In the genomic region with DNA sequence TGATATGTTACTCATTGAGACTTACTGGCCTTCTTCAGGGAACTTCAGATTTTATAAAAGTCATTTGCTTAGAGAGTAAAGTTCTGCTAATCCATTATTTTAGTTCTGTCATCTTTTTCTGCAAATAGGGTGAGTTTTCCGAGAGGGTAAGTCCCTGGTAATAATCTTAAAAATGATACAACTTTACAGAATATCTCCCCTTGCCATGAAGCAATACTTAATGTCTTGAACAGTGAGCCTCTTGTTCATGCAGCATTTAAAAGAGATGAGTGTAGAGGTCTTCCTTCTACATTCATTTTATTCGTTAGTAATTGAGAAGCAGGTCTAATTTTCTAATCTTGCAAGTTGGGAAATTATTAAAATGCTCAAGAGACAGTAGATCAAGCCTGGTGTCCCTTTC, we compare ENCODE assay signal across 13 cellular contexts. TPM values are rescaled to one million over a fixed set of nuclear protein-coding genes. Genes with fewer than 3 reads are reported as not detected.
DNase-seq lines count a peak whose midpoint lies in the region; ATAC-seq, FAIRE-seq and TF ChIP-seq lines count a peak whose summit lies in the region.
"Had no signal": no experiment of that assay in that cellular context is flagged by ENCODE, and none has a peak within 500 bp of the region (broad histone marks: within the 10 kb centered on the region; RNA-seq: fewer than 3 reads in every experiment).

No MANE protein-coding gene starts in this region.

- no peak overlapping the region for H2AFZ ChIP-seq in K562 (ENCODE audit: low read depth, low read length)

- peaks cover 66% of the 10 kb centered on the region for H3K4me1 Mint-ChIP-seq in osteocyte (ENCODE audit: unreplicated experiment)

- H3K4me2 ChIP-seq in BLaER1 (peak overlapping the region; percentile 54; the same call in 1 of the 2 replicates), K562 (ENCODE audit: insufficient read depth, low read length) (peak overlapping the region; percentile 23; the same call in 1 of the 2 replicates)

- TF ChIP-seq POLR2A in K562 (conservative IDR thresholded peaks at IDR 0.05) = no peak

- no peak for TF ChIP-seq EP300 in K562 (IDR thresholded peaks at IDR 0.05; ENCODE audit: low read length)

- peaks cover 11% of the 10 kb centered on the region for H3K9me3 Mint-ChIP-seq in osteocyte (ENCODE audit: unreplicated experiment)

- peaks cover 23% of the 10 kb centered on the region; the same call in 1 of the 2 replicates for H4K20me1 ChIP-seq in BLaER1
- no peaks in the 10 kb centered on the region for H4K20me1 ChIP-seq in K562 (replicated peaks; ENCODE audit: control insufficient read depth, insufficient read depth, low read length)

- H3K9ac ChIP-seq in BLaER1 = no peak overlapping the region
- peak overlapping the region in 1 of 2 experiments; percentile 40; a peak in 2 of 4 replicates for H3K9ac ChIP-seq in K562 (ENCODE audit: insufficient read depth in 1 of 2, low read depth in 2 of 2, low read length in 2 of 2)

- peak overlapping the region; percentile 54 for H3K27ac ChIP-seq in BLaER1
- peak overlapping the region; percentile 81 for H3K27ac ChIP-seq in HL-60 (replicated peaks)
- peak overlapping the region; percentile 70 for H3K27ac ChIP-seq in K562 (ENCODE audit: extremely low read depth, low read depth, low read length)
- H3K27ac ChIP-seq: RWPE1 had no signal

- H3K36me3 ChIP-seq in BLaER1 (peaks cover 16% of the 10 kb centered on the region; the same call in 1 of the 2 replicates), K562 (ENCODE audit: control insufficient read depth, insufficient read depth, low read length) (peaks cover 62% of the 10 kb centered on the region)

- 0% methylated on average over 2 of the region's 2 CpGs for WGBS in K562 (ENCODE audit: insufficient coverage, low coverage, missing lambda C conversion rate)

- no peaks in the 10 kb centered on the region for H3K9me1 ChIP-seq in K562 (ENCODE audit: control insufficient read depth, insufficient read depth, low read length)

- peak; percentile 11 for FAIRE-seq in K562 (lab: Jason Lieb, UNC)
- FAIRE-seq: colon had no signal

- intact Hi-C loops in K562 (cut with micrococcal nuclease) = loop anchor here (5.0 kb wide), 1 partner anchor 49 kb away; no protein-coding TSS in a partner anchor

- H3K36me3 Mint-ChIP-seq in osteocyte (ENCODE audit: unreplicated experiment) = peaks cover 21% of the 10 kb centered on the region

- no TSS peak for BruUV-seq in K562 (replicated peaks; lab: Mats Ljungman, UMichigan)

- H3K27me3 ChIP-seq in BLaER1 (no peaks in the 10 kb centered on the region), HL-60 (ENCODE audit: insufficient read depth, poor library complexity, severe bottlenecking) (no peaks in the 10 kb centered on the region), K562 (ENCODE audit: control insufficient read depth in 2 of 2, insufficient read depth in 2 of 2, low read length in 2 of 2) (no peaks in the 10 kb centered on the region)

- POLR2A ChIA-PET in K562 (lab: Yijun Ruan, JAX) = no interaction called here

- ATAC-seq in K562 (no peak), GM19328 (IDR thresholded peaks at IDR 0.05; ENCODE audit: unreplicated experiment) (no peak), GM18870 (IDR thresholded peaks at IDR 0.05; ENCODE audit: unreplicated experiment) (no peak)

- peaks cover 53% of the 10 kb centered on the region for H3K4me1 ChIP-seq in BLaER1
- peaks cover 5 to 48% of the 10 kb centered on the region in 2 experiments; a peak in 3 of 5 replicates for H3K4me1 ChIP-seq in K562 (replicated peaks in 1 of 2; ENCODE audit: control insufficient read depth in 2 of 2, insufficient read depth in 2 of 2, low read length in 2 of 2)

- no peak for DNase-seq in HL-60 (ENCODE audit: low read depth in 1 of 2, low spot score in 1 of 2)
- DNase-seq in K562 (ENCODE audit: extremely low read depth in 1 of 4, low spot score in 3 of 4) = no peak
- no peak for DNase-seq in osteocyte (ENCODE audit: extremely low spot score, unreplicated experiment)
- no peak for DNase-seq in GM19240 (ENCODE audit: insufficient read length, low spot score)
- DNase-seq in AML-193 (lab: John Stamatoyannopoulos, UW) = no peak
- DNase-seq: activated CD4-positive, CD25-positive, alpha-beta regulatory T cell; activated gamma-delta T cell; NCI-H1092 had no signal

- H3K4me3 ChIP-seq in BLaER1 (no peak overlapping the region), HL-60 (replicated peaks; ENCODE audit: insufficient read depth, low read length) (no peak overlapping the region), K562 (no peak overlapping the region)

- H3K27me3 Mint-ChIP-seq in osteocyte (ENCODE audit: unreplicated experiment) = no peaks in the 10 kb centered on the region

- H3K27ac Mint-ChIP-seq in osteocyte (ENCODE audit: unreplicated experiment) = peak overlapping the region; percentile 65

- no peak overlapping the region for H3K4me3 Mint-ChIP-seq in osteocyte (ENCODE audit: unreplicated experiment)

- CTCF ChIA-PET in K562 (lab: Yijun Ruan, JAX; ENCODE audit: low intra/inter-chr PET ratio) = no interaction called here

- in situ Hi-C loops in K562 (cut with MboI) = no loop called here

- H3K9me3 ChIP-seq in BLaER1 (peaks cover 11% of the 10 kb centered on the region; the same call in 1 of the 2 replicates), K562 (replicated peaks; ENCODE audit: control insufficient read depth, insufficient read depth, low read depth, low read length) (peaks cover 2% of the 10 kb centered on the region; the same call in 1 of the 2 replicates)

- peaks cover 100% of the 10 kb centered on the region for H3K79me2 ChIP-seq in K562 (ENCODE audit: control insufficient read depth, insufficient read depth, low read length)

- TF ChIP-seq CTCF in HL-60 (IDR thresholded peaks at IDR 0.05; ENCODE audit: insufficient read depth, low read length) (no peak), K562 (IDR thresholded peaks at IDR 0.05 in 2 of 3, conservative IDR thresholded peaks at IDR 0.05 in 1 of 3; ENCODE audit: insufficient read depth in 2 of 3, low read depth in 1 of 3, low read length in 3 of 3) (no peak), osteocyte (IDR thresholded peaks at IDR 0.05) (no peak)

- TF ChIP-seq RAD21 in K562 (CRISPR knock-in tag; conservative IDR thresholded peaks at IDR 0.05 in 1 of 2, IDR thresholded peaks at IDR 0.05 in 1 of 2) = no peak

TF ChIP-seq in K562, 482 proteins besides CTCF, POLR2A, EP300 and RAD21:
- TF ChIP-seq CEBPG (CRISPR knock-in tag; IDR thresholded peaks at IDR 0.05) = no peak
- TF ChIP-seq CEBPG (tag; conservative IDR thresholded peaks at IDR 0.05 in 1 of 2, IDR thresholded peaks at IDR 0.05 in 1 of 2) = peak; percentile 11 to 22; a peak in 1 of 4 replicates
- TF ChIP-seq ZFPM2 (CRISPR knock-in tag; IDR thresholded peaks at IDR 0.05) = no peak

RNA-seq across cellular contexts. Expression of gene MBNL1, which starts 52.6 kb away (rescaled TPM):
- 337 and 524 TPM in 2 replicates for total RNA-seq in K562 (2011; cell fraction: chromatin; rRNA removed; ENCODE audit: low replicate concordance)
- 154 and 188 TPM in 2 replicates for total RNA-seq in K562 (2011; cell fraction: nucleolus; rRNA removed)
- total RNA-seq in K562 (2011; cell fraction: nucleoplasm; rRNA removed) = 277 and 417 TPM in 2 replicates
- total RNA-seq in K562 (2014; rRNA removed) (240 and 243 TPM in 2 replicates), K562 (2014; rRNA removed; fragmentation: Illumina TruSeq; extraction: Trizol) (220 and 241 TPM in 2 replicates), K562 (2015; rRNA removed; fragmentation: Illumina TruSeq; extraction: Trizol) (220 and 243 TPM in 2 replicates), K562 (2021) (217 and 231 TPM in 2 replicates), osteocyte (159 and 166 TPM in 2 replicates)
- polyA plus RNA-seq in K562 (2011; rRNA removed) (116 and 133 TPM in 2 replicates), K562 (2014; fragmentation: Illumina TruSeq; extraction: Trizol) (202 and 221 TPM in 2 replicates), K562 (2014; fragmentation: Nextera tagmentation; extraction: Ambion mirVana) (10 to 100 TPM; 70.3 to 87.3 TPM), K562 (2014; rRNA removed) (104 and 107 TPM in 2 replicates)
- 101 and 150 TPM in 2 replicates for polyA plus RNA-seq in K562 (2011; cell fraction: cytosol; rRNA removed)
- 108 and 135 TPM in 2 replicates for polyA plus RNA-seq in K562 (2011; cell fraction: nucleus; rRNA removed)
- 74.4 and 91.9 TPM in 2 replicates for polyA plus RNA-seq in K562 (2012)
- 431 and 448 TPM in 2 replicates for polyA minus RNA-seq in K562 (2011; rRNA and poly(A)+ RNA removed)
- 216 and 268 TPM in 2 replicates for polyA minus RNA-seq in K562 (2011; cell fraction: cytosol; rRNA and poly(A)+ RNA removed)
- 326 and 485 TPM in 2 replicates for polyA minus RNA-seq in K562 (2011; cell fraction: nucleus; rRNA and poly(A)+ RNA removed)
